ENCODE assay signal across 16 cellular contexts in genomic region chr20:24985802-24986201, GRCh38. TPM values are rescaled to one million over a fixed set of nuclear protein-coding genes. Genes with fewer than 3 reads are reported as not detected.
DNase-seq lines count a peak whose midpoint lies in the region; ATAC-seq and TF ChIP-seq lines count a peak whose summit lies in the region.
"Had no signal": no experiment of that assay in that cellular context is flagged by ENCODE, and none has a peak within 500 bp of the region (broad histone marks: within the 10 kb centered on the region; RNA-seq: fewer than 3 reads in every experiment).

No MANE protein-coding gene starts in this region.

- TF ChIP-seq CTCF in coronary artery (IDR thresholded peaks at IDR 0.05), result no peak
- TF ChIP-seq CTCF in transverse colon (IDR thresholded peaks at IDR 0.05), result no peak
- no peak for TF ChIP-seq CTCF in MCF 10A (IDR thresholded peaks at IDR 0.05; ENCODE audit: unreplicated experiment)

- no peak for ATAC-seq in stimulated activated memory B cell treated with anti-CD40 and anti-IgM and Interleukin-4, amounts not matched to agents 10 μg/mL and 1 μg/mL and 100 μg/mL, for 72 hours
- ATAC-seq: naive thymus-derived CD8-positive, alpha-beta T cell had no signal

- CTCF ChIA-PET in MCF 10A (lab: Yijun Ruan, JAX), result interaction anchor here (0.9 to 3.8 kb wide), 4 partner anchors 9 to 413 kb away, joined by 3 to 15 read pairs (median 4); no protein-coding TSS in a partner anchor

- no peaks in the 10 kb centered on the region for H3K27me3 Mint-ChIP-seq in MCF 10A (ENCODE audit: insufficient read depth, unreplicated experiment)
- H3K27me3 Mint-ChIP-seq in stimulated activated memory B cell treated with anti-CD40 and anti-IgM and Interleukin-4, amounts not matched to agents 10 μg/mL and 1 μg/mL and 100 μg/mL, for 72 hours, result no peaks in the 10 kb centered on the region
- H3K27me3 Mint-ChIP-seq: activated naive CD8-positive, alpha-beta T cell; naive thymus-derived CD8-positive, alpha-beta T cell had no signal

- in situ Hi-C loops in transverse colon (cut with MboI; ENCODE audit: low pct_ligation_motif_present in 1 of 4, low pct_unique_long_range_greater_than_20kb in 1 of 4, low sequenced_read_pairs in 3 of 4), result loop anchor here in 2 of 4 donors (25.0 kb wide), 2 partner anchors 201 to 426 kb away; partner anchors contain the start of genes ENTPD6 (in 1 of the 2) and GINS1 (in 1 of the 2)

- 55 to 62% methylated on average over 5 to 6 of the region's 6 CpGs for WGBS in transverse colon (ENCODE audit: low coverage in 1 of 2), 2 donors

- H3K4me1 ChIP-seq in transverse colon, result peaks cover 4 to 30% (median 17%) of the 10 kb centered on the region in 4 donors

- no peak for TF ChIP-seq EP300 in transverse colon (IDR thresholded peaks at IDR 0.05; ENCODE audit: low read depth)

- intact Hi-C loops in transverse colon (cut with DNase I; ENCODE audit: low total_unique reads) (loop anchor here (5.0 kb wide), 1 partner anchor 191 kb away; no protein-coding TSS in a partner anchor), MCF 10A (cut with micrococcal nuclease) (no loop called here)

- H3K27me3 ChIP-seq in transverse colon, result no peaks in the 10 kb centered on the region
- H3K27me3 ChIP-seq: heart left ventricle, SJSA1 had no signal

- no peaks in the 10 kb centered on the region for H3K9me3 Mint-ChIP-seq in MCF 10A (ENCODE audit: unreplicated experiment)
- H3K9me3 Mint-ChIP-seq in stimulated activated memory B cell treated with anti-CD40 and anti-IgM and Interleukin-4, amounts not matched to agents 10 μg/mL and 1 μg/mL and 100 μg/mL, for 72 hours, result no peaks in the 10 kb centered on the region
- H3K9me3 Mint-ChIP-seq: naive thymus-derived CD8-positive, alpha-beta T cell had no signal

- H3K36me3 ChIP-seq in transverse colon, result peaks cover 0 to 15% (median 4%) of the 10 kb centered on the region in 4 donors

- H3K9me3 ChIP-seq in transverse colon, result no peaks in the 10 kb centered on the region
- H3K9me3 ChIP-seq: heart left ventricle, SJSA1 had no signal

- no peak for TF ChIP-seq POLR2A in transverse colon (IDR thresholded peaks at IDR 0.05)

- H3K36me3 Mint-ChIP-seq in MCF 10A (ENCODE audit: insufficient read depth, unreplicated experiment), result peaks cover 38% of the 10 kb centered on the region
- H3K36me3 Mint-ChIP-seq in stimulated activated memory B cell treated with anti-CD40 and anti-IgM and Interleukin-4, amounts not matched to agents 10 μg/mL and 1 μg/mL and 100 μg/mL, for 72 hours, result peaks cover 41% of the 10 kb centered on the region

- BruUV-seq in MCF 10A (replicated peaks; lab: Mats Ljungman, UMichigan), result no TSS peak

- DNase-seq in activated CD8-positive, alpha-beta memory T cell treated with anti-CD3 and anti-CD28 coated beads for 24 hours, result peak; percentile 49
- no peak for DNase-seq in activated CD8-positive, alpha-beta memory T cell treated with anti-CD3 and anti-CD28 coated beads, Interleukin-2, amount 50 U/mL, for 48 hours
- DNase-seq in coronary artery (ENCODE audit: low spot score) (peak; percentile 45), midbrain (lab: John Stamatoyannopoulos, UW) (peak; percentile 29), transverse colon (peak; percentile 34), MCF 10A (ENCODE audit: unreplicated experiment) (no peak)
- no peak for DNase-seq in activated CD4-positive, alpha-beta T cell treated with anti-CD3 and anti-CD28 coated beads, Interleukin-2, amount 50 U/mL, for 4 hours
- DNase-seq: HCEC 1CT, MM.1S had no signal

- peaks cover 29% of the 10 kb centered on the region for H3K4me1 Mint-ChIP-seq in MCF 10A (ENCODE audit: insufficient read depth, unreplicated experiment)
- peaks cover 46% of the 10 kb centered on the region for H3K4me1 Mint-ChIP-seq in stimulated activated memory B cell treated with anti-CD40 and anti-IgM and Interleukin-4, amounts not matched to agents 10 μg/mL and 1 μg/mL and 100 μg/mL, for 72 hours

- no peak overlapping the region for H3K27ac Mint-ChIP-seq in MCF 10A (ENCODE audit: low read depth, unreplicated experiment)
- no peak overlapping the region for H3K27ac Mint-ChIP-seq in stimulated activated memory B cell treated with anti-CD40 and anti-IgM and Interleukin-4, amounts not matched to agents 10 μg/mL and 1 μg/mL and 100 μg/mL, for 72 hours

- H3K27ac ChIP-seq in coronary artery (peak overlapping the region in 1 of 2 donors; percentile 17), transverse colon (peak overlapping the region; percentile 65 to 76 (median 70))
- H3K27ac ChIP-seq: SJSA1 had no signal

- POLR2A ChIA-PET in MCF 10A (lab: Yijun Ruan, JAX), result interaction anchor here (1.9 kb wide), 1 partner anchor 8 kb away, joined by 4 read pairs; no protein-coding TSS in a partner anchor

- H3K4me3 Mint-ChIP-seq in MCF 10A (ENCODE audit: unreplicated experiment), result no peak overlapping the region
- no peak overlapping the region for H3K4me3 Mint-ChIP-seq in stimulated activated memory B cell treated with anti-CD40 and anti-IgM and Interleukin-4, amounts not matched to agents 10 μg/mL and 1 μg/mL and 100 μg/mL, for 72 hours
- H3K4me3 Mint-ChIP-seq: activated naive CD8-positive, alpha-beta T cell had no signal

- H3K4me3 ChIP-seq in coronary artery (no peak overlapping the region), transverse colon (no peak overlapping the region)
- H3K4me3 ChIP-seq: heart left ventricle, SJSA1 had no signal

RNA-seq across cellular contexts. Expression of gene APMAP, which starts 6.7 kb away (rescaled TPM):
- total RNA-seq in transverse colon (10 to 100 TPM; 14.9 to 88.6 (median 50.2) TPM), MCF 10A (2022) (75.3 and 104 TPM in 2 replicates)

RNA-seq across cellular contexts. Expression of gene CST7, which starts 36.7 kb away (rescaled TPM):
- total RNA-seq in transverse colon (1 to 10 TPM in 2 of 4 donors, not detected in 2; 3.2 to 3.3 TPM), MCF 10A (2022) (not detected in 2 replicates)
- total RNA-seq: cerebellum, kidney epithelial cell, SJSA1 had no signal

Comparison
In these comparisons a context has a peak if more than half of its experiments do, and no peak if none do; other contexts are left out.
1. DNase-seq: peak in activated CD8-positive, alpha-beta memory T cell treated with anti-CD3 and anti-CD28 coated beads for 24 hours (single experiment), coronary artery (single experiment), midbrain (single experiment) and transverse colon (single experiment); none in activated CD8-positive, alpha-beta memory T cell treated with anti-CD3 and anti-CD28 coated beads, Interleukin-2, amount 50 U/mL, for 48 hours (single experiment), MCF 10A (single experiment) and activated CD4-positive, alpha-beta T cell treated with anti-CD3 and anti-CD28 coated beads, Interleukin-2, amount 50 U/mL, for 4 hours (0 of 2).